8 cellular contexts compared by ENCODE assay signal in the genomic region with DNA sequence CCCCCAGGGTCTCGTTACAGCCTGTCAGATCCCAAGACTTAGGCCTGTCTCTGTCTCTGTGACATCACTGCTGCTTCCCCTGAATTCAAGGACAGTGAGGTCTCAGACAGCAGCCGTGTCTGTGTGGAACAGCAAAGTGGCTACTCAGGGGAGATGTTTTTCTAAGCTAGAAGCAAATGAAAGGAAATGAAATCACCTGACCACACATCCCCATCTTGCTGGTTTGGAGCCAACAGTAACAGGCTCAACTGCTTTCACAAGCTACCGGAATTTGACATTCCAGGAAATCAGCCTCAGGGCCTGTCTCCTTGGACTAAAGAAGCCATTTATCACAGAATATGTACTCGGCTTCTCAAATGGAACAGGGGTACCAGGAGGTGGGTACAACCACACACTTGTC.
DNase-seq lines count a peak whose midpoint lies in the region; ATAC-seq and TF ChIP-seq lines count a peak whose summit lies in the region.

No MANE protein-coding gene starts in this region.

- no peaks in the 10 kb centered on the region for H3K4me1 ChIP-seq in mesodermal cell (ENCODE audit: control insufficient read depth, insufficient read depth, low read length, poor library complexity, severe bottlenecking)

- peak; percentile 83 for DNase-seq in AG08395 (ENCODE audit: low spot score)
- DNase-seq in dedifferentiated amniotic fluid mesenchymal stem cell (ENCODE audit: extremely low spot score), result peak; percentile 54
- DNase-seq in hippocampal formation (lab: John Stamatoyannopoulos, UW), result no peak
- DNase-seq in HuH-7.5 (ENCODE audit: low spot score), result no peak

- WGBS in mesodermal cell (ENCODE audit: insufficient coverage in 2 of 2), 2 experiments, result 87 to 96% methylated on average over 4 of the region's 4 CpGs

- H3K27ac ChIP-seq in mesodermal cell (ENCODE audit: low read depth, low read length, severe bottlenecking), result peak overlapping the region; percentile 72

- TF ChIP-seq RAD21 in Ishikawa (IDR thresholded peaks at IDR 0.05; ENCODE audit: low read depth), result no peak

- H3K36me3 ChIP-seq in mesodermal cell (ENCODE audit: control insufficient read depth, insufficient read depth, low read length), result peaks cover 86% of the 10 kb centered on the region

- H3K4me3 ChIP-seq in mesodermal cell (ENCODE audit: extremely low read depth, insufficient read depth, low read length, poor library complexity, severe bottlenecking), result no peak overlapping the region

- TF ChIP-seq EP300 in Ishikawa (IDR thresholded peaks at IDR 0.05; ENCODE audit: borderline replicate concordance), result no peak

- H3K9me3 ChIP-seq in mesodermal cell (ENCODE audit: control insufficient read depth, low read length), result no peaks in the 10 kb centered on the region

- ATAC-seq in GM18520 (IDR thresholded peaks at IDR 0.05; ENCODE audit: unreplicated experiment), result no peak
- no peak for ATAC-seq in HG03280 (IDR thresholded peaks at IDR 0.05; ENCODE audit: unreplicated experiment)

TF ChIP-seq in Ishikawa, 13 proteins besides CTCF, POLR2A, EP300 and RAD21:
- TF ChIP-seq CREB1 (IDR thresholded peaks at IDR 0.05; ENCODE audit: low read depth) (no peak), TEAD4 (IDR thresholded peaks at IDR 0.05) (peak; percentile 76), FOXM1 (IDR thresholded peaks at IDR 0.05; ENCODE audit: borderline replicate concordance, low read depth) (no peak), CEBPB (IDR thresholded peaks at IDR 0.05) (no peak), TAF1 (IDR thresholded peaks at IDR 0.05; ENCODE audit: low read depth) (no peak), TCF12 (IDR thresholded peaks at IDR 0.05; ENCODE audit: low read depth) (no peak), EGR1 (IDR thresholded peaks at IDR 0.05) (no peak), NFIC (IDR thresholded peaks at IDR 0.05) (peak; percentile 66), ZBTB7A (IDR thresholded peaks at IDR 0.05; ENCODE audit: low read depth) (no peak), YY1 (IDR thresholded peaks at IDR 0.05; ENCODE audit: low read depth) (no peak)
- TF ChIP-seq, protein P1, sequence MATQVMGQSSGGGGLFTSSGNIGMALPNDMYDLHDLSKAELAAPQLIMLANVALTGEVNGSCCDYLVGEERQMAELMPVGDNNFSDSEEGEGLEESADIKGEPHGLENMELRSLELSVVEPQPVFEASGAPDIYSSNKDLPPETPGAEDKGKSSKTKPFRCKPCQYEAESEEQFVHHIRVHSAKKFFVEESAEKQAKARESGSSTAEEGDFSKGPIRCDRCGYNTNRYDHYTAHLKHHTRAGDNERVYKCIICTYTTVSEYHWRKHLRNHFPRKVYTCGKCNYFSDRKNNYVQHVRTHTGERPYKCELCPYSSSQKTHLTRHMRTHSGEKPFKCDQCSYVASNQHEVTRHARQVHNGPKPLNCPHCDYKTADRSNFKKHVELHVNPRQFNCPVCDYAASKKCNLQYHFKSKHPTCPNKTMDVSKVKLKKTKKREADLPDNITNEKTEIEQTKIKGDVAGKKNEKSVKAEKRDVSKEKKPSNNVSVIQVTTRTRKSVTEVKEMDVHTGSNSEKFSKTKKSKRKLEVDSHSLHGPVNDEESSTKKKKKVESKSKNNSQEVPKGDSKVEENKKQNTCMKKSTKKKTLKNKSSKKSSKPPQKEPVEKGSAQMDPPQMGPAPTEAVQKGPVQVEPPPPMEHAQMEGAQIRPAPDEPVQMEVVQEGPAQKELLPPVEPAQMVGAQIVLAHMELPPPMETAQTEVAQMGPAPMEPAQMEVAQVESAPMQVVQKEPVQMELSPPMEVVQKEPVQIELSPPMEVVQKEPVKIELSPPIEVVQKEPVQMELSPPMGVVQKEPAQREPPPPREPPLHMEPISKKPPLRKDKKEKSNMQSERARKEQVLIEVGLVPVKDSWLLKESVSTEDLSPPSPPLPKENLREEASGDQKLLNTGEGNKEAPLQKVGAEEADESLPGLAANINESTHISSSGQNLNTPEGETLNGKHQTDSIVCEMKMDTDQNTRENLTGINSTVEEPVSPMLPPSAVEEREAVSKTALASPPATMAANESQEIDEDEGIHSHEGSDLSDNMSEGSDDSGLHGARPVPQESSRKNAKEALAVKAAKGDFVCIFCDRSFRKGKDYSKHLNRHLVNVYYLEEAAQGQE (IDR thresholded peaks at IDR 0.05; ENCODE audit: low read depth), result no peak
- TF ChIP-seq, protein P2, sequence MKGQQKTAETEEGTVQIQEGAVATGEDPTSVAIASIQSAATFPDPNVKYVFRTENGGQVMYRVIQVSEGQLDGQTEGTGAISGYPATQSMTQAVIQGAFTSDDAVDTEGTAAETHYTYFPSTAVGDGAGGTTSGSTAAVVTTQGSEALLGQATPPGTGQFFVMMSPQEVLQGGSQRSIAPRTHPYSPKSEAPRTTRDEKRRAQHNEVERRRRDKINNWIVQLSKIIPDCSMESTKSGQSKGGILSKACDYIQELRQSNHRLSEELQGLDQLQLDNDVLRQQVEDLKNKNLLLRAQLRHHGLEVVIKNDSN (IDR thresholded peaks at IDR 0.05), result peak; percentile 58
- TF ChIP-seq, protein P3, sequence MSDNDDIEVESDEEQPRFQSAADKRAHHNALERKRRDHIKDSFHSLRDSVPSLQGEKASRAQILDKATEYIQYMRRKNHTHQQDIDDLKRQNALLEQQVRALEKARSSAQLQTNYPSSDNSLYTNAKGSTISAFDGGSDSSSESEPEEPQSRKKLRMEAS (IDR thresholded peaks at IDR 0.05), result no peak

Comparison
In these comparisons a context has a peak if more than half of its experiments do, and no peak if none do; other contexts are left out.
1. DNase-seq: peak in AG08395 (single experiment) and dedifferentiated amniotic fluid mesenchymal stem cell (single experiment); none in hippocampal formation (0 of 2) and HuH-7.5 (single experiment).